ENCODE assay signal across 1 cellular context in the genomic region with DNA sequence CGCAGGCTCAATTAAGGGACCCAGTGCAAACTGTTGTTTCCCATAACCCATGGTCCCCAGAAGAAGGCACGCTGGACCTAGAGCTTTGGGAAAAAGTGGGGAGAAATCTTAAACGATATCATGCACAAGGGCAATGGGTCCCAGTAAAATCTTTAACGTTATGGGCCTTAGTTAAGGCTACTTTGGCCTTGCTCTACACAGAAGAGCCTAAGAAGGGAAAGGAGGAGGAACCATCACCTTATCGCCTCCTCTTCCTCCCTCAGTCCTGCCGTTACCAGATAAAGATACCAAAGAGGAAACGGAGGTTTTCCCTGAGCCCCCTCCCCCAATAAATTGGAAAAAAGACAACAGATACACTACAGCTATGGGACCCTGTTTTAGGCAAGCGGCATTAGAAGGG.
TF ChIP-seq lines count a peak whose summit lies in the region.

No MANE protein-coding gene starts in this region.

TF ChIP-seq in WTC11, 78 proteins besides CTCF, POLR2A, EP300 and RAD21 (continued from another document):
- TF ChIP-seq, protein P1, sequence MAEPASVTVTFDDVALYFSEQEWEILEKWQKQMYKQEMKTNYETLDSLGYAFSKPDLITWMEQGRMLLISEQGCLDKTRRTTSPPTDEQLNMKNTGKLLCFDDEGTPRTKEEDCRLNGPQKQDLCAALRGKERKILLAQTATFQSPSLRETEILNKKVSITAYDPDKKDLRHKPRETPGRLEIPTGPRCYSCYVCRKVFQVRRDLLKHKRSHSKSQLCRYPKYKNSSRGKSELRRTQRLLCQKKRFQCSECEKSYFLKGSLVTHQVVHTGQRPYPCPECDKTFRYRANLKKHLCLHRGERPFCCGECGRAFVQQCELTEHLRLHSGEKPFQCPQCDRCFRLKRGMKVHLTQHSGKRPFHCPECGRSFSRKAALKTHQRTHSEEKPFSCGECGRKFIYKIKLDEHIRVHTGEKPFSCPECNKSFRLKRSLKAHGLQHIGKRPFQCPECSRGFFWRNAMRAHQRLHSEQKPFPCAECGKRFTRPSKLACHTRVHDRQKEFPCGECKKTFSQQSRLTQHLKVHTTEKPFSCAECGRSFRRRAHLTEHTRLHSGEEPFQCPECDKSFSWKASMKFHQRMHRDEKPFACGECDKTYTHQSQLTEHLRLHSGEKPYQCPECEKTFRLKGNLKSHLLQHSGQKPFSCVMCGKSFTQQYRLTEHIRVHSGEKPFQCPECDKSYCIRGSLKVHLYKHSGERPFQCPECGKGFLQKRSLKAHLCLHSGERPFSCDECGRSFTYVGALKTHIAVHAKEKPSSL (CRISPR knock-in tag; conservative IDR thresholded peaks at IDR 0.05): no peak
- TF ChIP-seq, protein P2, sequence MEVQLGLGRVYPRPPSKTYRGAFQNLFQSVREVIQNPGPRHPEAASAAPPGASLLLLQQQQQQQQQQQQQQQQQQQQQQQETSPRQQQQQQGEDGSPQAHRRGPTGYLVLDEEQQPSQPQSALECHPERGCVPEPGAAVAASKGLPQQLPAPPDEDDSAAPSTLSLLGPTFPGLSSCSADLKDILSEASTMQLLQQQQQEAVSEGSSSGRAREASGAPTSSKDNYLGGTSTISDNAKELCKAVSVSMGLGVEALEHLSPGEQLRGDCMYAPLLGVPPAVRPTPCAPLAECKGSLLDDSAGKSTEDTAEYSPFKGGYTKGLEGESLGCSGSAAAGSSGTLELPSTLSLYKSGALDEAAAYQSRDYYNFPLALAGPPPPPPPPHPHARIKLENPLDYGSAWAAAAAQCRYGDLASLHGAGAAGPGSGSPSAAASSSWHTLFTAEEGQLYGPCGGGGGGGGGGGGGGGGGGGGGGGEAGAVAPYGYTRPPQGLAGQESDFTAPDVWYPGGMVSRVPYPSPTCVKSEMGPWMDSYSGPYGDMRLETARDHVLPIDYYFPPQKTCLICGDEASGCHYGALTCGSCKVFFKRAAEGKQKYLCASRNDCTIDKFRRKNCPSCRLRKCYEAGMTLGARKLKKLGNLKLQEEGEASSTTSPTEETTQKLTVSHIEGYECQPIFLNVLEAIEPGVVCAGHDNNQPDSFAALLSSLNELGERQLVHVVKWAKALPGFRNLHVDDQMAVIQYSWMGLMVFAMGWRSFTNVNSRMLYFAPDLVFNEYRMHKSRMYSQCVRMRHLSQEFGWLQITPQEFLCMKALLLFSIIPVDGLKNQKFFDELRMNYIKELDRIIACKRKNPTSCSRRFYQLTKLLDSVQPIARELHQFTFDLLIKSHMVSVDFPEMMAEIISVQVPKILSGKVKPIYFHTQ (CRISPR knock-in tag; IDR thresholded peaks at IDR 0.05): no peak
- TF ChIP-seq, protein P3, sequence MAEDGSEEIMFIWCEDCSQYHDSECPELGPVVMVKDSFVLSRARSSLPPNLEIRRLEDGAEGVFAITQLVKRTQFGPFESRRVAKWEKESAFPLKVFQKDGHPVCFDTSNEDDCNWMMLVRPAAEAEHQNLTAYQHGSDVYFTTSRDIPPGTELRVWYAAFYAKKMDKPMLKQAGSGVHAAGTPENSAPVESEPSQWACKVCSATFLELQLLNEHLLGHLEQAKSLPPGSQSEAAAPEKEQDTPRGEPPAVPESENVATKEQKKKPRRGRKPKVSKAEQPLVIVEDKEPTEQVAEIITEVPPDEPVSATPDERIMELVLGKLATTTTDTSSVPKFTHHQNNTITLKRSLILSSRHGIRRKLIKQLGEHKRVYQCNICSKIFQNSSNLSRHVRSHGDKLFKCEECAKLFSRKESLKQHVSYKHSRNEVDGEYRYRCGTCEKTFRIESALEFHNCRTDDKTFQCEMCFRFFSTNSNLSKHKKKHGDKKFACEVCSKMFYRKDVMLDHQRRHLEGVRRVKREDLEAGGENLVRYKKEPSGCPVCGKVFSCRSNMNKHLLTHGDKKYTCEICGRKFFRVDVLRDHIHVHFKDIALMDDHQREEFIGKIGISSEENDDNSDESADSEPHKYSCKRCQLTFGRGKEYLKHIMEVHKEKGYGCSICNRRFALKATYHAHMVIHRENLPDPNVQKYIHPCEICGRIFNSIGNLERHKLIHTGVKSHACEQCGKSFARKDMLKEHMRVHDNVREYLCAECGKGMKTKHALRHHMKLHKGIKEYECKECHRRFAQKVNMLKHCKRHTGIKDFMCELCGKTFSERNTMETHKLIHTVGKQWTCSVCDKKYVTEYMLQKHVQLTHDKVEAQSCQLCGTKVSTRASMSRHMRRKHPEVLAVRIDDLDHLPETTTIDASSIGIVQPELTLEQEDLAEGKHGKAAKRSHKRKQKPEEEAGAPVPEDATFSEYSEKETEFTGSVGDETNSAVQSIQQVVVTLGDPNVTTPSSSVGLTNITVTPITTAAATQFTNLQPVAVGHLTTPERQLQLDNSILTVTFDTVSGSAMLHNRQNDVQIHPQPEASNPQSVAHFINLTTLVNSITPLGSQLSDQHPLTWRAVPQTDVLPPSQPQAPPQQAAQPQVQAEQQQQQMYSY (CRISPR knock-in tag; IDR thresholded peaks at IDR 0.05): no peak
- TF ChIP-seq ZBTB21 (CRISPR knock-in tag; IDR thresholded peaks at IDR 0.05; ENCODE audit: borderline replicate concordance) (no peak), JUN (CRISPR knock-in tag; IDR thresholded peaks at IDR 0.05) (no peak), SOX15 (CRISPR knock-in tag; IDR thresholded peaks at IDR 0.05) (no peak), FOXP1 (CRISPR knock-in tag; IDR thresholded peaks at IDR 0.05; ENCODE audit: borderline replicate concordance) (no peak)
- TF ChIP-seq, protein P4, sequence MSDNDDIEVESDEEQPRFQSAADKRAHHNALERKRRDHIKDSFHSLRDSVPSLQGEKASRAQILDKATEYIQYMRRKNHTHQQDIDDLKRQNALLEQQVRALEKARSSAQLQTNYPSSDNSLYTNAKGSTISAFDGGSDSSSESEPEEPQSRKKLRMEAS (CRISPR knock-in tag; IDR thresholded peaks at IDR 0.05): no peak
- TF ChIP-seq, protein P5, sequence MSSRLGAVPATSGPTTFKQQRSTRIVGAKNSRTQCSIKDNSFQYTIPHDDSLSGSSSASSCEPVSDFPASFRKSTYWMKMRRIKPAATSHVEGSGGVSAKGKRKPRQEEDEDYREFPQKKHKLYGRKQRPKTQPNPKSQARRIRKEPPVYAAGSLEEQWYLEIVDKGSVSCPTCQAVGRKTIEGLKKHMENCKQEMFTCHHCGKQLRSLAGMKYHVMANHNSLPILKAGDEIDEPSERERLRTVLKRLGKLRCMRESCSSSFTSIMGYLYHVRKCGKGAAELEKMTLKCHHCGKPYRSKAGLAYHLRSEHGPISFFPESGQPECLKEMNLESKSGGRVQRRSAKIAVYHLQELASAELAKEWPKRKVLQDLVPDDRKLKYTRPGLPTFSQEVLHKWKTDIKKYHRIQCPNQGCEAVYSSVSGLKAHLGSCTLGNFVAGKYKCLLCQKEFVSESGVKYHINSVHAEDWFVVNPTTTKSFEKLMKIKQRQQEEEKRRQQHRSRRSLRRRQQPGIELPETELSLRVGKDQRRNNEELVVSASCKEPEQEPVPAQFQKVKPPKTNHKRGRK (CRISPR knock-in tag; IDR thresholded peaks at IDR 0.05; ENCODE audit: borderline replicate concordance): no peak
- TF ChIP-seq, protein P6, sequence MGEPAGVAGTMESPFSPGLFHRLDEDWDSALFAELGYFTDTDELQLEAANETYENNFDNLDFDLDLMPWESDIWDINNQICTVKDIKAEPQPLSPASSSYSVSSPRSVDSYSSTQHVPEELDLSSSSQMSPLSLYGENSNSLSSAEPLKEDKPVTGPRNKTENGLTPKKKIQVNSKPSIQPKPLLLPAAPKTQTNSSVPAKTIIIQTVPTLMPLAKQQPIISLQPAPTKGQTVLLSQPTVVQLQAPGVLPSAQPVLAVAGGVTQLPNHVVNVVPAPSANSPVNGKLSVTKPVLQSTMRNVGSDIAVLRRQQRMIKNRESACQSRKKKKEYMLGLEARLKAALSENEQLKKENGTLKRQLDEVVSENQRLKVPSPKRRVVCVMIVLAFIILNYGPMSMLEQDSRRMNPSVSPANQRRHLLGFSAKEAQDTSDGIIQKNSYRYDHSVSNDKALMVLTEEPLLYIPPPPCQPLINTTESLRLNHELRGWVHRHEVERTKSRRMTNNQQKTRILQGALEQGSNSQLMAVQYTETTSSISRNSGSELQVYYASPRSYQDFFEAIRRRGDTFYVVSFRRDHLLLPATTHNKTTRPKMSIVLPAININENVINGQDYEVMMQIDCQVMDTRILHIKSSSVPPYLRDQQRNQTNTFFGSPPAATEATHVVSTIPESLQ (CRISPR knock-in tag; IDR thresholded peaks at IDR 0.05): no peak
